28 cellular contexts compared by ENCODE assay signal in genomic region chr6:70133246-70133645, GRCh38.
"Had no signal": no experiment of that assay in that cellular context is flagged by ENCODE, and none has a peak within 500 bp of the region (broad histone marks: within the 10 kb centered on the region; RNA-seq: fewer than 3 reads in every experiment).

No MANE protein-coding gene starts in this region.

- H3K9ac ChIP-seq: neural progenitor cell had no signal

- H3K27ac ChIP-seq: adrenal gland, cardiac muscle cell, gastroesophageal sphincter, neural progenitor cell, right atrium auricular region, spleen, tibial nerve had no signal

- H3K27me3 Mint-ChIP-seq: activated B cell treated with CpG ODN at 0.5 μM for 24 hours; activated naive CD8-positive, alpha-beta T cell treated with anti-CD3 and anti-CD28 coated beads for 36 hours; brain; effector memory CD8-positive, alpha-beta T cell had no signal

- H3K4me1 ChIP-seq: adrenal gland, gastroesophageal sphincter, neural progenitor cell, right atrium auricular region, spleen, tibial nerve had no signal

- H3K4me3 ChIP-seq: adrenal gland, cardiac muscle cell, gastroesophageal sphincter, neural progenitor cell, right atrium auricular region, spleen, tibial nerve had no signal

- ATAC-seq: activated CD8-positive, alpha-beta T cell treated with anti-CD3 and anti-CD28 coated beads, Interleukin-2, amount 10 ng/mL, durations not matched to agents 7 days and 5 days; effector memory CD8-positive, alpha-beta T cell; gastroesophageal sphincter; left cardiac atrium; naive thymus-derived CD8-positive, alpha-beta T cell had no signal

- DNase-seq: activated B cell treated with CpG ODN at 0.5 μM for 24 hours; activated CD8-positive, alpha-beta T cell treated with anti-CD3 and anti-CD28 coated beads, Interleukin-2, amount 10 ng/mL, durations not matched to agents 7 days and 5 days; activated effector memory CD4-positive, alpha-beta T cell treated with anti-CD3 and anti-CD28 coated beads, Interleukin-2, amount 50 U/mL, for 16 hours; activated naive CD4-positive, alpha-beta T cell treated with anti-CD3 and anti-CD28 coated beads for 36 hours; activated naive CD8-positive, alpha-beta T cell treated with anti-CD3 and anti-CD28 coated beads for 36 hours; adrenal gland; aorta; cerebellar nuclear complex; cortex of kidney; effector memory CD8-positive, alpha-beta T cell; erythroblast; hippocampal formation; left cardiac atrium; naive thymus-derived CD8-positive, alpha-beta T cell; occipital lobe; spleen; stimulated activated CD4-positive, alpha-beta T cell treated with anti-CD3 and anti-CD28 coated beads, Interleukin-2, amount 100 ng/mL, for 48 hours; stimulated activated naive CD4-positive, alpha-beta T cell treated with Interleukin-2 at 50 U/mL for 16 hours had no signal

- H3K4me1 Mint-ChIP-seq: activated B cell treated with CpG ODN at 0.5 μM for 24 hours; activated naive CD8-positive, alpha-beta T cell treated with anti-CD3 and anti-CD28 coated beads for 36 hours; mesothelial cell of epicardium; naive thymus-derived CD8-positive, alpha-beta T cell had no signal

- H3K4me3 Mint-ChIP-seq: activated B cell treated with CpG ODN at 0.5 μM for 24 hours; activated CD8-positive, alpha-beta T cell treated with anti-CD3 and anti-CD28 coated beads, Interleukin-2, amount 10 ng/mL, durations not matched to agents 7 days and 5 days; activated naive CD4-positive, alpha-beta T cell treated with anti-CD3 and anti-CD28 coated beads for 36 hours; activated naive CD8-positive, alpha-beta T cell treated with anti-CD3 and anti-CD28 coated beads for 36 hours; activated T-helper 1 cell treated with anti-CD3 and anti-CD28 coated beads, Interleukin-12 subunit alpha, Interleukin-12 subunit beta, Interleukin-2, Interleukin-4 antibody, amounts not matched to agents 30 ng/mL and 10 ng/mL and 1 ng/mL, durations not matched to agents 14 hours and 24 hours and 36 hours; brain; effector memory CD8-positive, alpha-beta T cell; mesothelial cell of epicardium; naive thymus-derived CD8-positive, alpha-beta T cell; neural progenitor cell; T-helper 2 cell treated with Interferon-gamma antibody and Interleukin-4, amounts not matched to agents 5 μg/mL and 100 μg/mL, for 36 hours had no signal

- H3K9me3 ChIP-seq: adrenal gland, gastroesophageal sphincter, right atrium auricular region, spleen had no signal

- H3K4me2 ChIP-seq: neural progenitor cell had no signal

- FAIRE-seq: keratinocyte had no signal

- H2AFZ ChIP-seq: neural progenitor cell had no signal

- H3K36me3 ChIP-seq: adrenal gland, cardiac muscle cell, gastroesophageal sphincter, neural progenitor cell, right atrium auricular region, tibial nerve had no signal

- H3K9me3 Mint-ChIP-seq: activated B cell treated with CpG ODN at 0.5 μM for 24 hours; activated naive CD4-positive, alpha-beta T cell treated with anti-CD3 and anti-CD28 coated beads for 36 hours; activated naive CD8-positive, alpha-beta T cell treated with anti-CD3 and anti-CD28 coated beads for 36 hours; activated T-helper 1 cell treated with anti-CD3 and anti-CD28 coated beads, Interleukin-12 subunit alpha, Interleukin-12 subunit beta, Interleukin-2, Interleukin-4 antibody, amounts not matched to agents 30 ng/mL and 10 ng/mL and 1 ng/mL, durations not matched to agents 14 hours and 24 hours and 36 hours; brain; effector memory CD8-positive, alpha-beta T cell; mesothelial cell of epicardium; naive thymus-derived CD8-positive, alpha-beta T cell; neural progenitor cell; T-helper 2 cell treated with Interferon-gamma antibody and Interleukin-4, amounts not matched to agents 5 μg/mL and 100 μg/mL, for 36 hours had no signal

- H3K27ac Mint-ChIP-seq: activated B cell treated with CpG ODN at 0.5 μM for 24 hours; activated CD8-positive, alpha-beta T cell treated with anti-CD3 and anti-CD28 coated beads, Interleukin-2, amount 10 ng/mL, durations not matched to agents 7 days and 5 days; activated naive CD4-positive, alpha-beta T cell treated with anti-CD3 and anti-CD28 coated beads for 36 hours; activated naive CD8-positive, alpha-beta T cell treated with anti-CD3 and anti-CD28 coated beads for 36 hours; activated T-helper 1 cell treated with anti-CD3 and anti-CD28 coated beads, Interleukin-12 subunit alpha, Interleukin-12 subunit beta, Interleukin-2, Interleukin-4 antibody, amounts not matched to agents 30 ng/mL and 10 ng/mL and 1 ng/mL, durations not matched to agents 14 hours and 24 hours and 36 hours; effector memory CD8-positive, alpha-beta T cell; mesothelial cell of epicardium; naive thymus-derived CD8-positive, alpha-beta T cell; neural progenitor cell; T-helper 2 cell treated with Interferon-gamma antibody and Interleukin-4, amounts not matched to agents 5 μg/mL and 100 μg/mL, for 36 hours had no signal

- H3K36me3 Mint-ChIP-seq: activated naive CD8-positive, alpha-beta T cell treated with anti-CD3 and anti-CD28 coated beads for 36 hours; brain; mesothelial cell of epicardium; naive thymus-derived CD8-positive, alpha-beta T cell; neural progenitor cell had no signal

- H3K27me3 ChIP-seq: adrenal gland, cardiac muscle cell, gastroesophageal sphincter, neural progenitor cell, right atrium auricular region, spleen, tibial nerve had no signal
